In the genomic region with DNA sequence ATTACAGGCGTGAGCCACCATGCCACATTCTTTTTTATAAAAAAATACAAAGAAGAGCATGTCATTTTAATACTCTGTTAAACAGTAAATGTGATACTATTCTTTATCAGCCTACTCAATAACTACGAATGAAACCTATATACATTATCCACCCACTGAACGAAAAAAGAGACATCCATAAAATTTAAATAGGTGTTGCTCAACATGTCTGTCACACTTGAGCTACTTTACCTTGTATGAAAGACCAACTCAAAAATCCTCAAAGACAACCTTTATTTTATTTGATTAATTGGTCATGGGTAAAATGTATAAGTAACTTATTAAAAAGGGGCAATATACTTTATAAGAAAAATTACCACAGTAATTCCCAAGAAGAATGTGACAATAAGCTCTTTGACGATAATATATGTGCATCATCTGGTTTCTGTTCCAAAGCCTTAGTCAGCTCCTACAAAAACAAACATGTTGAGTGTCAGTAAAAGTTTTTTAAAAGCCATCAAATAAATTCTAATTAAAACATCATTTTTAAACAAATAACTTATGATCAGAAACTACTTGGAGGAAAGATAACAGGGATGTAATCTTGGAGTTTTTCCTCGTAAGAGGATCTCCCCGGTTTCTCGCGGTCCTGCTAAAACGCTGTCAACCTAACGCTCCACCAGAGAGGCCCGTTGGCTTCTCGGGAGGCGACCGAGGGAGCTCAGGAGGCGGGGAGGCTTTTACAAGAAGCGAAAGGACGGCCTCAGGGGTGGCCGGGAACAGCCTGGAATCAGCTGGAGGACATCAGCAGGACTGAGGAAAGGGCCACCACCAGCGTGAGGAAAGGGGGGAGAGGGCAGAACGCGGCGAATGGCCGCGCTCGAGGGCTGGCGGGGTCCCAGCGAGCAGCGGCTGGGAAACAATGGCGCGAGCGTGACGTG, we compare ENCODE assay signal across 8 cellular contexts. TPM values are rescaled to one million over a fixed set of nuclear protein-coding genes. Genes with fewer than 3 reads are reported as not detected.
DNase-seq lines count a peak whose midpoint lies in the region; ATAC-seq and TF ChIP-seq lines count a peak whose summit lies in the region.

No MANE protein-coding gene starts in this region.

- intact Hi-C loops in Right ventricle myocardium superior (cut with DNase I): no loop called here
- intact Hi-C loops in vagina (cut with DNase I): no loop called here

- no peak for TF ChIP-seq CTCF in GM06990 (IDR thresholded peaks at IDR 0.05; ENCODE audit: insufficient read depth, low read length, poor library complexity, severe bottlenecking)
- no peak for TF ChIP-seq CTCF in vagina (IDR thresholded peaks at IDR 0.05)

- TF ChIP-seq POLR2A in vagina (IDR thresholded peaks at IDR 0.05): no peak

- H3K27me3 ChIP-seq in GM06990 (replicated peaks; ENCODE audit: control insufficient read depth, insufficient read depth, low read length) (no peaks in the 10 kb centered on the region), SJSA1 (replicated peaks) (no peaks in the 10 kb centered on the region), vagina (no peaks in the 10 kb centered on the region)

- DNase-seq in GM06990 (ENCODE audit: extremely low read depth, insufficient read length) (peak; percentile 34), HuH-7.5 (ENCODE audit: low spot score) (peak; percentile 29), SJSA1 (ENCODE audit: low read depth in 1 of 2, low spot score in 2 of 2) (peak; percentile 65 to 79), amygdala (lab: John Stamatoyannopoulos, UW) (peak in 42 of 56 donors; percentile 22 to 76 (median 52)), Right ventricle myocardium superior (peak; percentile 82), nucleus accumbens (lab: John Stamatoyannopoulos, UW) (peak in 51 of 56 donors; percentile 14 to 81 (median 52)), vagina (ENCODE audit: extremely low spot score in 2 of 2) (no peak)

- H3K4me1 ChIP-seq in SJSA1 (replicated peaks): peaks cover 5% of the 10 kb centered on the region; the same call in 1 of the 2 replicates
- no peaks in the 10 kb centered on the region for H3K4me1 ChIP-seq in vagina

- H3K36me3 ChIP-seq in GM06990 (ENCODE audit: control insufficient read depth, insufficient read depth, low read length) (no peaks in the 10 kb centered on the region), SJSA1 (no peaks in the 10 kb centered on the region), vagina (no peaks in the 10 kb centered on the region)

- ATAC-seq in Right ventricle myocardium superior (ENCODE audit: poor library complexity): peak; percentile 95
- no peak for ATAC-seq in HG02623 (IDR thresholded peaks at IDR 0.05; ENCODE audit: unreplicated experiment)

- H3K9me3 ChIP-seq in SJSA1 (replicated peaks) (no peaks in the 10 kb centered on the region), vagina (no peaks in the 10 kb centered on the region)

- peak overlapping the region; percentile 72 for H3K4me3 ChIP-seq in GM06990 (replicated peaks; ENCODE audit: low read depth, low read length)
- H3K4me3 ChIP-seq in SJSA1: peak overlapping the region; percentile 44
- peak overlapping the region; percentile 63 to 66 for H3K4me3 ChIP-seq in vagina

- H3K27ac ChIP-seq in SJSA1 (peak overlapping the region; percentile 96), vagina (peak overlapping the region; percentile 88)

RNA-seq across cellular contexts. Expression of gene ANKRD18B, which starts 13.5 kb away (rescaled TPM):
- not detected in 2 replicates for total RNA-seq in SJSA1 (2014; rRNA removed; shearing (Covaris generic))
- not detected for total RNA-seq in Right ventricle myocardium superior
- total RNA-seq in vagina: 5.9 TPM

RNA-seq across cellular contexts. Expression of gene NOL6, which starts 36.8 kb away (rescaled TPM):
- 11.9 and 14.5 TPM in 2 replicates for total RNA-seq in SJSA1 (2014; rRNA removed; shearing (Covaris generic))
- 13.0 TPM for total RNA-seq in Right ventricle myocardium superior
- total RNA-seq in vagina: 25.3 TPM

Comparison
In these comparisons a context has a peak if more than half of its experiments do, and no peak if none do; other contexts are left out.
1. DNase-seq: peak in GM06990 (single experiment), HuH-7.5 (single experiment), SJSA1 (2 of 2), amygdala (42 of 56), Right ventricle myocardium superior (single experiment) and nucleus accumbens (51 of 56); none in vagina (0 of 2).
2. Peak in every context shown above with its lines, with median percentiles within 50 percentile points of each other: H3K4me3 ChIP-seq.